7 cellular contexts compared by ENCODE assay signal in genomic region chr19:48190288-48191284, GRCh38. TPM values are rescaled to one million over a fixed set of nuclear protein-coding genes. Genes with fewer than 3 reads are reported as not detected.
DNase-seq lines count a peak whose midpoint lies in the region; ATAC-seq and TF ChIP-seq lines count a peak whose summit lies in the region.

No MANE protein-coding gene starts in this region.

- 0 out of 2 replicates have a peak, but pooled peaks have one; percentile 17 for TF ChIP-seq CTCF in PC-9 (conservative IDR thresholded peaks at IDR 0.05)

- CTCF ChIA-PET in PC-9 (lab: Charles Lee) = interaction anchor here (0.9 kb wide), 1 partner anchor 13 kb away, joined by 4 read pairs; no protein-coding TSS in a partner anchor

- no peaks in the 10 kb centered on the region for H3K4me1 ChIP-seq in PC-9 (replicated peaks; ENCODE audit: insufficient read depth)

- no peak overlapping the region for H2AFZ ChIP-seq in PC-9

- intact Hi-C loops in PC-9 (cut with micrococcal nuclease; ENCODE audit: unreplicated experiment) = no loop called here

- POLR2A ChIA-PET in PC-9 (lab: Charles Lee; ENCODE audit: unreplicated experiment) = no interaction called here

- BruUV-seq in PC-9 (replicated peaks; lab: Mats Ljungman, UMichigan) = no TSS peak

- H3F3A ChIP-seq in PC-9 (ENCODE audit: insufficient read depth, low read depth) = no peaks in the 10 kb centered on the region; the same call in 1 of the 2 replicates

- no peak overlapping the region for H3K4me3 ChIP-seq in PC-9

- peak; percentile 73 for ATAC-seq in stimulated activated naive CD8-positive, alpha-beta T cell treated with anti-CD3 and anti-CD28 coated beads, Interleukin-15, Interleukin-2, amounts not matched to agents 100 U/mL and 50 U/mL, for 24 hours
- ATAC-seq in HG03442 (IDR thresholded peaks at IDR 0.05; ENCODE audit: unreplicated experiment) (no peak), GM21723 (IDR thresholded peaks at IDR 0.05; ENCODE audit: unreplicated experiment) (no peak)

- no peaks in the 10 kb centered on the region for H3K79me2 ChIP-seq in PC-9 (ENCODE audit: low read depth)

- H4K20me1 ChIP-seq in PC-9 (ENCODE audit: insufficient read depth) = peaks cover 11% of the 10 kb centered on the region; the same call in 1 of the 2 replicates

- H3K4me2 ChIP-seq in PC-9 = no peak overlapping the region

- no peaks in the 10 kb centered on the region for H3K9me2 ChIP-seq in PC-9 (ENCODE audit: insufficient read depth)

- H3K36me3 ChIP-seq in PC-9 (ENCODE audit: low read depth) = no peaks in the 10 kb centered on the region

- H3K27ac ChIP-seq in PC-9 = no peak overlapping the region

- no peaks in the 10 kb centered on the region for H3K9me3 ChIP-seq in PC-9 (ENCODE audit: insufficient read depth, low read depth)

- DNase-seq in HPDE6-E6E7 (ENCODE audit: extremely low spot score) (peak; percentile 95), PC-9 (no peak), amniotic epithelial cell (ENCODE audit: low read depth) (peak; percentile 92), iris pigment epithelial cell (ENCODE audit: low read depth) (peak; percentile 70)
- peak; percentile 56 for DNase-seq in stimulated activated naive CD8-positive, alpha-beta T cell treated with anti-CD3 and anti-CD28 coated beads, Interleukin-15, Interleukin-2, amounts not matched to agents 100 U/mL and 50 U/mL, for 24 hours

- no peaks in the 10 kb centered on the region for H3K27me3 ChIP-seq in PC-9 (ENCODE audit: insufficient read depth, low read depth)

RNA-seq across cellular contexts. Expression of gene ZSWIM9, which starts 20.1 kb away (rescaled TPM):
- total RNA-seq in PC-9 (2021) = 8.3 and 12.0 TPM in 2 replicates

RNA-seq across cellular contexts. Expression of gene LIG1, which starts 20.4 kb away (rescaled TPM):
- total RNA-seq in PC-9 (2021) = 109 and 116 TPM in 2 replicates

Comparison
In these comparisons a context has a peak if more than half of its experiments do, and no peak if none do; other contexts are left out.
1. DNase-seq: peak in HPDE6-E6E7 (single experiment), amniotic epithelial cell (single experiment), iris pigment epithelial cell (single experiment) and stimulated activated naive CD8-positive, alpha-beta T cell treated with anti-CD3 and anti-CD28 coated beads, Interleukin-15, Interleukin-2, amounts not matched to agents 100 U/mL and 50 U/mL, for 24 hours (single experiment); none in PC-9 (0 of 2).